ENCODE assay signal across 29 cellular contexts in genomic region chr13:55632402-55632801, GRCh38.
"Had no signal": no experiment of that assay in that cellular context is flagged by ENCODE, and none has a peak within 500 bp of the region (broad histone marks: within the 10 kb centered on the region; RNA-seq: fewer than 3 reads in every experiment).

No MANE protein-coding gene starts in this region.

- DNase-seq: colonic mucosa; cortex of kidney; dermis blood vessel endothelial cell; dorsolateral prefrontal cortex; effector CD4-positive, alpha-beta T cell; effector CD8-positive, alpha-beta T cell; effector memory CD4-positive, alpha-beta T cell; effector memory CD8-positive, alpha-beta T cell; endodermal cell; erythroblast; esophagus squamous epithelium; foreskin fibroblast; foreskin keratinocyte; foreskin melanocyte; gastrocnemius medialis; glutamatergic neuron; head of caudate nucleus; heart left ventricle; heart right ventricle had no signal

- H3K79me2 ChIP-seq: hepatocyte had no signal

- FAIRE-seq: endometrium, endothelial cell of umbilical vein, frontal cortex had no signal

- H3K9me3 ChIP-seq: colonic mucosa, esophagus squamous epithelium, gastrocnemius medialis had no signal

- H3K27ac ChIP-seq: colonic mucosa, coronary artery, dorsolateral prefrontal cortex, epithelial cell of prostate, esophagus muscularis mucosa, esophagus squamous epithelium, foreskin keratinocyte, gastrocnemius medialis, gastroesophageal sphincter, heart left ventricle, heart right ventricle, hepatocyte had no signal

- H3K4me1 Mint-ChIP-seq: endodermal cell had no signal

- H2AFZ ChIP-seq: hepatocyte had no signal

- H3K27me3 ChIP-seq: colonic mucosa, dorsolateral prefrontal cortex, esophagus muscularis mucosa, esophagus squamous epithelium, foreskin keratinocyte, gastrocnemius medialis, gastroesophageal sphincter, heart left ventricle, heart right ventricle, hepatocyte had no signal

- H3K4me3 Mint-ChIP-seq: dendritic cell treated with granulocyte-macrophage colony-stimulating factor and Interleukin-4, amounts not matched to agents 40 ng/mL and 50 ng/mL, for 4 days; effector memory CD8-positive, alpha-beta T cell; endodermal cell had no signal

- ATAC-seq: effector memory CD8-positive, alpha-beta T cell; esophagus mucosa; foreskin keratinocyte; gastrocnemius medialis; gastroesophageal sphincter; heart left ventricle; heart right ventricle had no signal

- H3K27me3 Mint-ChIP-seq: dendritic cell treated with granulocyte-macrophage colony-stimulating factor and Interleukin-4, amounts not matched to agents 40 ng/mL and 50 ng/mL, for 4 days; effector memory CD8-positive, alpha-beta T cell had no signal

- H3K36me3 ChIP-seq: colonic mucosa, esophagus muscularis mucosa, esophagus squamous epithelium, gastrocnemius medialis, gastroesophageal sphincter, heart left ventricle, heart right ventricle had no signal

- H3K4me2 ChIP-seq: hepatocyte had no signal

- H3K4me1 ChIP-seq: colonic mucosa, esophagus muscularis mucosa, esophagus squamous epithelium, foreskin keratinocyte, gastrocnemius medialis, gastroesophageal sphincter, heart left ventricle, heart right ventricle had no signal

- H3K4me3 ChIP-seq: colonic mucosa, coronary artery, dorsolateral prefrontal cortex, esophagus muscularis mucosa, esophagus squamous epithelium, gastrocnemius medialis, gastroesophageal sphincter, heart left ventricle, heart right ventricle, hepatocyte had no signal

- H3K27ac Mint-ChIP-seq: dendritic cell treated with granulocyte-macrophage colony-stimulating factor and Interleukin-4, amounts not matched to agents 40 ng/mL and 50 ng/mL, for 4 days; effector memory CD8-positive, alpha-beta T cell; endodermal cell had no signal
